ENCODE assay signal across 22 cellular contexts in genomic region chr7:142334236-142334635, GRCh38.
"Had no signal": no experiment of that assay in that cellular context is flagged by ENCODE, and none has a peak within 500 bp of the region (broad histone marks: within the 10 kb centered on the region; RNA-seq: fewer than 3 reads in every experiment).

No MANE protein-coding gene starts in this region.

- H3K36me3 Mint-ChIP-seq: activated naive CD8-positive, alpha-beta T cell; neural progenitor cell had no signal

- H3K9me3 Mint-ChIP-seq: activated CD8-positive, alpha-beta T cell treated with anti-CD3 and anti-CD28 coated beads for 36 hours; naive thymus-derived CD4-positive, alpha-beta T cell; neural progenitor cell had no signal

- ATAC-seq: activated CD8-positive, alpha-beta T cell treated with anti-CD3 and anti-CD28 coated beads for 36 hours; gastroesophageal sphincter; heart left ventricle; lower lobe of right lung; naive thymus-derived CD4-positive, alpha-beta T cell; stimulated activated naive CD8-positive, alpha-beta T cell treated with anti-CD3 and anti-CD28 coated beads, Interleukin-15, Interleukin-2, amounts not matched to agents 100 U/mL and 50 U/mL, for 24 hours; T-helper 17 cell had no signal

- DNase-seq: activated CD4-positive, alpha-beta T cell treated with anti-CD3 and anti-CD28 coated beads for 4 hours; activated CD4-positive, CD25-positive, alpha-beta regulatory T cell; activated CD8-positive, alpha-beta T cell treated with anti-CD3 and anti-CD28 coated beads for 36 hours; activated gamma-delta T cell treated with Interleukin-2 at 50 U/mL for 16 hours; activated T-cell treated with anti-CD3 and anti-CD28 coated beads, Interleukin-2, amount 50 U/mL, for 1 hour; heart left ventricle; islet precursor cell; lower lobe of right lung; naive thymus-derived CD4-positive, alpha-beta T cell; retina; spleen; stimulated activated CD4-positive, alpha-beta T cell treated with anti-CD3 and anti-CD28 coated beads, Interleukin-4, amount 100 ng/mL, for 24 hours; stimulated activated naive CD8-positive, alpha-beta T cell treated with anti-CD3 and anti-CD28 coated beads, Interleukin-15, Interleukin-2, amounts not matched to agents 100 U/mL and 50 U/mL, for 24 hours; T-helper 17 cell; uterus had no signal

- H3K9ac ChIP-seq: neural progenitor cell had no signal

- H3K27me3 ChIP-seq: breast epithelium, neural progenitor cell, tibial nerve, uterus had no signal

- H3K27ac Mint-ChIP-seq: activated CD8-positive, alpha-beta T cell treated with anti-CD3 and anti-CD28 coated beads for 36 hours; activated naive CD8-positive, alpha-beta T cell; naive thymus-derived CD4-positive, alpha-beta T cell; neural progenitor cell; T-helper 17 cell had no signal

- H3K4me2 ChIP-seq: neural progenitor cell had no signal

- H3K27ac ChIP-seq: breast epithelium, epithelial cell of prostate, gastroesophageal sphincter, heart left ventricle, lower lobe of right lung, neural progenitor cell, spleen, tibial nerve, uterus had no signal

- H3K4me3 ChIP-seq: breast epithelium, coronary artery, gastroesophageal sphincter, heart left ventricle, lower lobe of right lung, neural progenitor cell, spleen, tibial nerve, uterus had no signal

- H2AFZ ChIP-seq: neural progenitor cell had no signal

- H3K4me3 Mint-ChIP-seq: activated CD8-positive, alpha-beta T cell treated with anti-CD3 and anti-CD28 coated beads for 36 hours; activated naive CD8-positive, alpha-beta T cell; neural progenitor cell had no signal

- H3K4me1 ChIP-seq: breast epithelium, gastroesophageal sphincter, heart left ventricle, lower lobe of right lung, neural progenitor cell, spleen, tibial nerve, uterus had no signal

- H3K36me3 ChIP-seq: breast epithelium, gastroesophageal sphincter, heart left ventricle, lower lobe of right lung, neural progenitor cell, spleen, tibial nerve, uterus had no signal

- H3K9me3 ChIP-seq: breast epithelium, gastroesophageal sphincter, heart left ventricle, lower lobe of right lung, spleen, tibial nerve, uterus had no signal
